8 cellular contexts compared by ENCODE assay signal in the genomic region with DNA sequence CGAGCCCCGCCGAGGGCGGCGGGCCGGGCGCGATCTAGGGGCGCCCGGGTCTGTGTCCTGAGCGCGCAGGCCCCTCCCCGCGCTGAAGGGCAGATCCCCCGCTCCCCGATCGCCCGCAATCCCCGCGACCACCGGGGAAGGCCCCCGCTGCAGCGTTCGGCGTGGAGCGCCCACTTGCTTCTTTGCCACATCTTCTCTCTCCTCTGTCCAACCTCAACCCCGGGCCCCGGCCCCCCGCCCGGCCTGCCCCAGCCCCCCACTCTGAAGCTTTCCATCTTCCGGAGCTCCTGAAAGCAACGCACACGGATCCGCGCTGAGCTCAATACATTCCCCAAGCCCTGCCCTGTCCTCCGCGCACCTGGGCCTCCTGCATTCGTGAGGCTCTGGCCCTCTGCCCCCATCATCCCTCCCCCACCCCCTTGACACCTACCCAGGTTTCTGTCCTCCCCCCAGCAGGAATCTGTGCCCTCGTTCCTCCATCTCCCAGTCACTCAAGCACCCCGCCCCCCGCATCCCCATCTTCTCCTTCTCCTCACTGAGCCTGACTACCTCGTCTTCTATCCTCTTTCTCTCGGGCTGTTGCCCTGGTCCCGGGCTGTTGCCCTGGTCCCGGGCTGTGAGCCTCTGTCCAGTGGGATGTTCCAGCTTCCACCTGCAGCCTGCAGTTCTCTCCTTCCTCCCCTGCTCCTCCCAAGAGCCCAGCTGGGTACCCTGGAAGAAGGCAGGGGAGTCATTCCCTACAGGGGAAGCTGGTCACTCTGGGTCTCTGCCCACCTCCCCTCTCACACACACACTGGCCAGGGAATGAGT. TPM values are rescaled to one million over a fixed set of nuclear protein-coding genes. Genes with fewer than 3 reads are reported as not detected.
DNase-seq lines count a peak whose midpoint lies in the region; ATAC-seq and TF ChIP-seq lines count a peak whose summit lies in the region.

No MANE protein-coding gene starts in this region.

- H3K9me3 ChIP-seq in BE2C (no peaks in the 10 kb centered on the region), colonic mucosa (no peaks in the 10 kb centered on the region)

- H3K4me3 Mint-ChIP-seq in IgD-negative memory B cell: peak overlapping the region in 3 of 4 donors; percentile 61 to 84 (median 79)
- H3K4me3 Mint-ChIP-seq in nephron: peak overlapping the region; percentile 89 to 95 (median 90)

- H3K4me1 Mint-ChIP-seq in IgD-negative memory B cell: peaks cover 3 to 7% (median 5%) of the 10 kb centered on the region in 3 donors
- H3K4me1 Mint-ChIP-seq in nephron: peaks cover 52% of the 10 kb centered on the region

- intact Hi-C loops in colonic mucosa (cut with DNase I): no loop called here

- TF ChIP-seq CTCF in BE2C (IDR thresholded peaks at IDR 0.05; ENCODE audit: low read depth, low read length) (no peak), colonic mucosa (IDR thresholded peaks at IDR 0.05) (no peak), nephron (IDR thresholded peaks at IDR 0.05; ENCODE audit: unreplicated experiment in 3 of 3) (no peak)

- H3K9me3 Mint-ChIP-seq in IgD-negative memory B cell: no peaks in the 10 kb centered on the region
- H3K9me3 Mint-ChIP-seq in nephron: no peaks in the 10 kb centered on the region

- H3K27me3 Mint-ChIP-seq in IgD-negative memory B cell (peaks cover 28% of the 10 kb centered on the region), nephron (ENCODE audit: low read depth) (peaks cover 4% of the 10 kb centered on the region)

- DNase-seq in BE2C: no peak
- DNase-seq in colonic mucosa: no peak
- DNase-seq in Ammon's horn (ENCODE audit: low spot score): no peak
- no peak for DNase-seq in NCI-H510A treated with DMSO at 0.1 percent for 48 hours (lab: John Stamatoyannopoulos, UW)

- no peak for ATAC-seq in HG03442 (IDR thresholded peaks at IDR 0.05; ENCODE audit: unreplicated experiment)
- no peak for ATAC-seq in HG02981 (IDR thresholded peaks at IDR 0.05; ENCODE audit: unreplicated experiment)

- peak overlapping the region; percentile 56 for H3K4me3 ChIP-seq in BE2C (ENCODE audit: low read depth, low read length)
- peak overlapping the region; percentile 25 for H3K4me3 ChIP-seq in colonic mucosa

- H3K27ac Mint-ChIP-seq in IgD-negative memory B cell: no peak overlapping the region
- peak overlapping the region; percentile 28 to 75 (median 45) for H3K27ac Mint-ChIP-seq in nephron

- H3K27ac ChIP-seq in colonic mucosa: no peak overlapping the region

- H3K36me3 Mint-ChIP-seq in IgD-negative memory B cell: no peaks in the 10 kb centered on the region
- no peaks in the 10 kb centered on the region for H3K36me3 Mint-ChIP-seq in nephron (ENCODE audit: low read depth)

- H3K9ac ChIP-seq in colonic mucosa (ENCODE audit: low read depth in 2 of 2, low read length in 2 of 2): no peak overlapping the region

- H3K27me3 ChIP-seq in BE2C (no peaks in the 10 kb centered on the region), colonic mucosa (peaks cover 27% of the 10 kb centered on the region)

- H3K36me3 ChIP-seq in BE2C (peaks cover 8% of the 10 kb centered on the region; the same call in 1 of the 2 replicates), colonic mucosa (no peaks in the 10 kb centered on the region)

- H3K4me1 ChIP-seq in BE2C (peaks cover 32% of the 10 kb centered on the region), colonic mucosa (no peaks in the 10 kb centered on the region)

RNA-seq across cellular contexts. Expression of a gene that starts 7.8 kb away (rescaled TPM):
- 269 TPM for polyA plus RNA-seq in BE2C (2012; ENCODE audit: insufficient read depth, insufficient read length, low read depth)
- not detected for polyA plus RNA-seq in IgD-negative memory B cell
- 10 to 100 TPM in 1 of 2 donors, 1 to 10 TPM in 1; 6.2 to 19.3 TPM for total RNA-seq in colonic mucosa

RNA-seq across cellular contexts. Expression of a gene that starts 24.2 kb away (rescaled TPM):
- 1.5 TPM for polyA plus RNA-seq in BE2C (2012; ENCODE audit: insufficient read depth, insufficient read length, low read depth)
- polyA plus RNA-seq in IgD-negative memory B cell: not detected
- 100 to 1,000 TPM in 1 of 2 donors, 10 to 100 TPM in 1; 24.0 to 917 TPM for total RNA-seq in colonic mucosa

RNA-seq across cellular contexts. Expression of a gene that starts 54.7 kb away (rescaled TPM):
- 70.7 TPM for polyA plus RNA-seq in BE2C (2012; ENCODE audit: insufficient read depth, insufficient read length, low read depth)
- polyA plus RNA-seq in IgD-negative memory B cell: 49.9 TPM
- 10 to 100 TPM; 96.1 to 96.7 TPM for total RNA-seq in colonic mucosa

RNA-seq across cellular contexts. Expression of a gene that starts 56.3 kb away (rescaled TPM):
- 93.8 TPM for polyA plus RNA-seq in BE2C (2012; ENCODE audit: insufficient read depth, insufficient read length, low read depth)
- 24.4 TPM for polyA plus RNA-seq in IgD-negative memory B cell
- 10 to 100 TPM; 49.7 to 86.1 TPM for total RNA-seq in colonic mucosa

Comparison
In these comparisons a context has a peak if more than half of its experiments do, and no peak if none do; other contexts are left out.
1. H3K27ac Mint-ChIP-seq: peak in nephron (3 of 3); none in IgD-negative memory B cell (0 of 3).